In the genomic region with DNA sequence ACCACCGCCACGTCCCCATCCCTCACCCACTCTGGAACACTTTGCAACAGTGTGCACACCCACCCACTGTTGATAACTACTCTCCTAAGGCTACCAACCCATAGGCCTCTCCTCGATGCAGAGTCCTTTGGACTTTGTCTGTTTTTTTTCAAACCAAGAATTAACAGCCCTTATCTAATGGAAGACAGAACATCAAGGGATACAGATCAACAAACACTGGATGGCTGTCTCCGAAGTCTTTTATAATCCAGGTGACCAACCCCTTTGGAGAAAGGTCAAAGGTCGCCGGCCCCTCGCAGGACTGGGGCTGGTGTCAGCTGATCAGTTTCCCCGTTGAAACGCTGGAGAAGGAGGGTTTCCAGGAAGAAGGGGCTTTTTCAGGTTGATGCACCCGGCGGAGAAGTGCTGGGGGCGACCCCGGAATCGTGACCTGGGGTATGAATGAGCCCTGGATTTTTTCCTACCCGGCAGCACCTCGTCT, we compare ENCODE assay signal across 8 cellular contexts. TPM values are rescaled to one million over a fixed set of nuclear protein-coding genes. Genes with fewer than 3 reads are reported as not detected.
DNase-seq lines count a peak whose midpoint lies in the region; ATAC-seq and TF ChIP-seq lines count a peak whose summit lies in the region.

No MANE protein-coding gene starts in this region.

- no peak overlapping the region for H2BK15ac ChIP-seq in mesendoderm (replicated peaks; ENCODE audit: low read depth)

- peak; percentile 11 for ATAC-seq in GM19043 (IDR thresholded peaks at IDR 0.05; ENCODE audit: low read depth, unreplicated experiment)
- peak; percentile 15 for ATAC-seq in HG03196 (IDR thresholded peaks at IDR 0.05; ENCODE audit: unreplicated experiment)

- H3K4me3 Mint-ChIP-seq in CD4-positive, alpha-beta memory T cell = peak overlapping the region; percentile 76 to 95 (median 88)
- peak overlapping the region; percentile 93 for H3K4me3 Mint-ChIP-seq in type B pancreatic cell

- peaks cover 56% of the 10 kb centered on the region for H3K4me1 ChIP-seq in CD4-positive, alpha-beta memory T cell (ENCODE audit: insufficient read depth, low read length)
- H3K4me1 ChIP-seq in mesendoderm (ENCODE audit: control insufficient read depth, low read depth, low read length) = no peaks in the 10 kb centered on the region

- peak overlapping the region; percentile 81 for H2AK5ac ChIP-seq in mesendoderm (ENCODE audit: low read length)

- no CpG with 5 or more reads among the region's 16 CpGs for WGBS in mesendoderm (ENCODE audit: extremely low coverage, insufficient coverage, low lambda C conversion rate)

- H3K27ac ChIP-seq in CD4-positive, alpha-beta memory T cell (ENCODE audit: low read depth, low read length) = peak overlapping the region; percentile 77
- H3K27ac ChIP-seq in dorsolateral prefrontal cortex = peak overlapping the region; percentile 73 to 97 (median 91)
- H3K27ac ChIP-seq in mesendoderm (ENCODE audit: low read depth, low read length) = peak overlapping the region; percentile 83

- peak overlapping the region; percentile 97 for H3K4ac ChIP-seq in mesendoderm (ENCODE audit: low read depth, low read length)

- H3K36me3 ChIP-seq in CD4-positive, alpha-beta memory T cell (ENCODE audit: insufficient read depth, low read length) = peaks cover 8% of the 10 kb centered on the region
- no peaks in the 10 kb centered on the region for H3K36me3 ChIP-seq in mesendoderm (ENCODE audit: control insufficient read depth, insufficient read depth, low read length)

- H3K9me3 Mint-ChIP-seq in CD4-positive, alpha-beta memory T cell = no peaks in the 10 kb centered on the region
- no peaks in the 10 kb centered on the region for H3K9me3 Mint-ChIP-seq in type B pancreatic cell

- no peak overlapping the region for H4K8ac ChIP-seq in mesendoderm (ENCODE audit: low read depth, low read length)

- H3K23ac ChIP-seq in mesendoderm (ENCODE audit: low read length) = no peak overlapping the region

- peaks cover 4% of the 10 kb centered on the region for H3K79me1 ChIP-seq in mesendoderm (ENCODE audit: low read length)

- H3K36me3 Mint-ChIP-seq in CD4-positive, alpha-beta memory T cell = peaks cover 11 to 13% of the 10 kb centered on the region in 2 donors
- peaks cover 8% of the 10 kb centered on the region for H3K36me3 Mint-ChIP-seq in type B pancreatic cell

- H2BK120ac ChIP-seq in mesendoderm (ENCODE audit: low read depth, low read length) = no peak overlapping the region

- POLR2A ChIA-PET in CD4-positive, alpha-beta memory T cell (lab: Charles Lee; ENCODE audit: partially characterized antibody) = interaction anchor here (0.6 to 2.1 kb wide), 10 partner anchors 18 to 855 kb away, joined by 3 to 30 read pairs (median 6); partner anchors contain the start of genes ARHGAP31, TIMMDC1 and TMEM39A

- H3K18ac ChIP-seq in mesendoderm (ENCODE audit: low read length) = peak overlapping the region; percentile 95

- CTCF ChIA-PET in CD4-positive, alpha-beta memory T cell (lab: Charles Lee; ENCODE audit: partially characterized antibody) = interaction anchor here (0.6 to 3.4 kb wide), 28 partner anchors 12 to 441 kb away, joined by 3 to 120 read pairs (median 6); partner anchors contain the start of genes ARHGAP31, IGSF11, POGLUT1 and TEX55

- H2BK5ac ChIP-seq in mesendoderm (ENCODE audit: low read length) = peak overlapping the region; percentile 51

- H3K4me3 ChIP-seq in CD4-positive, alpha-beta memory T cell (ENCODE audit: low read length in 2 of 2) = peak overlapping the region; percentile 42 to 66
- peak overlapping the region; percentile 55 to 93 (median 81) for H3K4me3 ChIP-seq in dorsolateral prefrontal cortex
- H3K4me3 ChIP-seq in mesendoderm (ENCODE audit: low read length) = peak overlapping the region; percentile 56

- no peaks in the 10 kb centered on the region for H3K9me3 ChIP-seq in CD4-positive, alpha-beta memory T cell (ENCODE audit: control insufficient read depth in 1 of 2, low read length in 2 of 2)

- H3K27me3 Mint-ChIP-seq in CD4-positive, alpha-beta memory T cell = no peaks in the 10 kb centered on the region
- no peaks in the 10 kb centered on the region for H3K27me3 Mint-ChIP-seq in type B pancreatic cell

- H3K27ac Mint-ChIP-seq in CD4-positive, alpha-beta memory T cell = peak overlapping the region; percentile 69 to 97 (median 94)
- H3K27ac Mint-ChIP-seq in type B pancreatic cell = peak overlapping the region; percentile 88

- peak overlapping the region; percentile 89 for H3K9ac ChIP-seq in mesendoderm (ENCODE audit: low read length)

- H3K56ac ChIP-seq in mesendoderm (ENCODE audit: low read length) = peak overlapping the region; percentile 91

- H3K79me2 ChIP-seq in mesendoderm (ENCODE audit: control insufficient read depth, insufficient read depth, low read length) = peaks cover 11% of the 10 kb centered on the region

- intact Hi-C loops in CD4-positive, alpha-beta memory T cell (cut with micrococcal nuclease) = loop anchor here (1.0 to 2.0 kb wide), 2 partner anchors 21 to 258 kb away; partner anchors contain the start of gene TIMMDC1
- intact Hi-C loops in dorsolateral prefrontal cortex (cut with DNase I) = loop anchor here (5.0 to 10.0 kb wide), 3 partner anchors 93 to 358 kb away; partner anchors contain the start of genes IGSF11 (in 1 of the 2) and TEX55 (in 1 of the 2)

- H4K5ac ChIP-seq in mesendoderm (ENCODE audit: low read length) = no peak overlapping the region

- peak overlapping the region; percentile 93 for H3K4me2 ChIP-seq in mesendoderm (ENCODE audit: low read length)

- no peak for TF ChIP-seq CTCF in dorsolateral prefrontal cortex (IDR thresholded peaks at IDR 0.05 in 54 of 56, conservative IDR thresholded peaks at IDR 0.05 in 2 of 56; ENCODE audit: low read depth in 1 of 56, partially characterized antibody in 56 of 56)
- TF ChIP-seq CTCF in type B pancreatic cell (conservative IDR thresholded peaks at IDR 0.05) = no peak

- H3K27me3 ChIP-seq in CD4-positive, alpha-beta memory T cell (ENCODE audit: insufficient read depth, low read length) = no peaks in the 10 kb centered on the region
- H3K27me3 ChIP-seq in dorsolateral prefrontal cortex (no peaks in the 10 kb centered on the region), mesendoderm (ENCODE audit: insufficient read depth, low read length, poor library complexity) (no peaks in the 10 kb centered on the region)

- DNase-seq in CD4-positive, alpha-beta memory T cell = peak in 3 of 5 donors; percentile 12 to 37 (median 24)
- DNase-seq in RPMI7951 (ENCODE audit: low read depth) = peak; percentile 26
- DNase-seq in dorsolateral prefrontal cortex = peak in 4 of 10 donors; percentile 5 to 49 (median 30)
- DNase-seq in mesendoderm = peak; percentile 64
- no peak for DNase-seq in type B pancreatic cell (ENCODE audit: extremely low spot score, unreplicated experiment)
- no peak for DNase-seq in cerebellar nuclear complex (lab: John Stamatoyannopoulos, UW)

- H3K4me1 Mint-ChIP-seq in CD4-positive, alpha-beta memory T cell = peaks cover 27 to 53% (median 35%) of the 10 kb centered on the region in 4 donors
- H3K4me1 Mint-ChIP-seq in type B pancreatic cell (ENCODE audit: unreplicated experiment) = peaks cover 9% of the 10 kb centered on the region

RNA-seq across cellular contexts. Expression of gene B4GALT4, which starts 0.5 kb away (rescaled TPM):
- 10 to 100 TPM; 15.9 to 18.1 TPM for total RNA-seq in CD4-positive, alpha-beta memory T cell
- 1 to 10 TPM; 5.9 to 8.6 TPM for polyA plus RNA-seq in CD4-positive, alpha-beta memory T cell
- 19.2 and 20.3 TPM in 2 replicates for total RNA-seq in RPMI7951 (2014; rRNA removed; shearing (Covaris generic))
- total RNA-seq in dorsolateral prefrontal cortex (10 to 100 TPM in 116 of 120 experiments, 1 to 10 TPM in 4; 7.4 to 34.5 (median 16.0) TPM), type B pancreatic cell (ENCODE audit: low replicate concordance) (23.9 and 37.2 TPM in 2 replicates)
- polyA plus RNA-seq in mesendoderm (2013, experiment 1 of 2) = 16.6 TPM
- 17.0 TPM for polyA plus RNA-seq in mesendoderm (2013, experiment 2 of 2)

RNA-seq across cellular contexts. Expression of gene ARHGAP31, which starts 54.0 kb away (rescaled TPM):
- 1 to 10 TPM; 4.5 to 5.8 TPM for total RNA-seq in CD4-positive, alpha-beta memory T cell
- 1 to 10 TPM; 1.2 to 6.2 TPM for polyA plus RNA-seq in CD4-positive, alpha-beta memory T cell
- total RNA-seq in RPMI7951 (2014; rRNA removed; shearing (Covaris generic)) = 4.2 and 4.7 TPM in 2 replicates
- total RNA-seq in dorsolateral prefrontal cortex (10 to 100 TPM; 10.9 to 62.5 (median 21.3) TPM), type B pancreatic cell (ENCODE audit: low replicate concordance) (4.1 and 17.3 TPM in 2 replicates)
- polyA plus RNA-seq in mesendoderm (2013, experiment 1 of 2) = 2.5 TPM
- polyA plus RNA-seq in mesendoderm (2013, experiment 2 of 2) = 2.4 TPM

Comparison
In these comparisons a context has a peak if more than half of its experiments do, and no peak if none do; other contexts are left out.
1. DNase-seq: peak in CD4-positive, alpha-beta memory T cell (3 of 5), RPMI7951 (single experiment) and mesendoderm (single experiment); none in type B pancreatic cell (single experiment) and cerebellar nuclear complex (0 of 2).
2. Peak in every context shown above with its lines, with median percentiles within 50 percentile points of each other: H3K27ac ChIP-seq and H3K4me3 ChIP-seq.